ENCODE assay signal across 1 cellular context in genomic region chr6:17473554-17473953, GRCh38.
TF ChIP-seq lines count a peak whose summit lies in the region.

No MANE protein-coding gene starts in this region.

TF ChIP-seq in HEK293, 187 proteins besides CTCF, POLR2A, EP300 and RAD21 (continued from another document and continues in another):
- TF ChIP-seq ZNF626 (tag by site-specific recombination; IDR thresholded peaks at IDR 0.05) (no peak), ZNF341 (tag by site-specific recombination; IDR thresholded peaks at IDR 0.05; ENCODE audit: low read depth) (no peak), ZNF624 (tag by site-specific recombination; IDR thresholded peaks at IDR 0.05) (no peak), ZNF155 (tag by site-specific recombination; IDR thresholded peaks at IDR 0.05) (no peak), ZNF146 (tag by site-specific recombination; IDR thresholded peaks at IDR 0.05) (peak; percentile 35; the same call in 1 of the 2 replicates), SCRT2 (tag by site-specific recombination; IDR thresholded peaks at IDR 0.05) (0 out of 2 replicates have a peak, but pooled peaks have one; percentile 20), ZNF223 (tag by site-specific recombination; IDR thresholded peaks at IDR 0.05) (no peak), ZNF354C (tag by site-specific recombination; IDR thresholded peaks at IDR 0.05; ENCODE audit: borderline replicate concordance, low read depth) (no peak), ZNF776 (tag by site-specific recombination; IDR thresholded peaks at IDR 0.05; ENCODE audit: borderline replicate concordance) (no peak), ZNF16 (tag by site-specific recombination; IDR thresholded peaks at IDR 0.05; ENCODE audit: low read depth) (no peak), ZNF629 (tag by site-specific recombination; IDR thresholded peaks at IDR 0.05) (peak; percentile 85), ZNF391 (tag by site-specific recombination; IDR thresholded peaks at IDR 0.05; ENCODE audit: borderline replicate concordance, low read depth) (peak; percentile 92), IKZF3 (tag by site-specific recombination; IDR thresholded peaks at IDR 0.05) (peak; percentile 89), ZFP69B (tag by site-specific recombination; IDR thresholded peaks at IDR 0.05) (no peak), ZNF398 (tag by site-specific recombination; IDR thresholded peaks at IDR 0.05) (no peak), ZNF311 (tag by site-specific recombination; IDR thresholded peaks at IDR 0.05; ENCODE audit: borderline replicate concordance) (no peak), ZNF324 (tag by site-specific recombination; IDR thresholded peaks at IDR 0.05) (peak; percentile 63; the same call in 1 of the 2 replicates), YY1 (tag by site-specific recombination; IDR thresholded peaks at IDR 0.05) (no peak), ZNF692 (tag by site-specific recombination; IDR thresholded peaks at IDR 0.05) (0 out of 2 replicates have a peak, but pooled peaks have one; percentile 34), ZNF660 (tag by site-specific recombination; IDR thresholded peaks at IDR 0.05) (no peak), ZNF621 (tag by site-specific recombination; IDR thresholded peaks at IDR 0.05) (no peak), ZNF555 (tag by site-specific recombination; conservative IDR thresholded peaks at IDR 0.05) (no peak), ZNF416 (tag by site-specific recombination; IDR thresholded peaks at IDR 0.05) (no peak), HOXA7 (CRISPR knock-in tag; IDR thresholded peaks at IDR 0.05; ENCODE audit: borderline replicate concordance) (no peak), ZNF423 (tag by site-specific recombination; IDR thresholded peaks at IDR 0.05) (no peak), ZBTB10 (tag by site-specific recombination; IDR thresholded peaks at IDR 0.05) (no peak), HOXC10 (CRISPR knock-in tag; IDR thresholded peaks at IDR 0.05) (no peak), ZBTB48 (tag by site-specific recombination; IDR thresholded peaks at IDR 0.05) (no peak), ZNF514 (tag by site-specific recombination; IDR thresholded peaks at IDR 0.05) (no peak), ZNF350 (tag by site-specific recombination; IDR thresholded peaks at IDR 0.05) (no peak), ZNF23 (tag by site-specific recombination; IDR thresholded peaks at IDR 0.05; ENCODE audit: borderline replicate concordance) (no peak), OVOL3 (tag by site-specific recombination; IDR thresholded peaks at IDR 0.05) (peak; percentile 88; the same call in 1 of the 2 replicates), ZNF791 (tag by site-specific recombination; IDR thresholded peaks at IDR 0.05) (no peak), ZNF394 (tag by site-specific recombination; IDR thresholded peaks at IDR 0.05; ENCODE audit: borderline replicate concordance) (peak; percentile 59; the same call in 1 of the 2 replicates), ZNF48 (tag by site-specific recombination; IDR thresholded peaks at IDR 0.05) (no peak), ZNF560 (tag by site-specific recombination; IDR thresholded peaks at IDR 0.05; ENCODE audit: borderline replicate concordance) (no peak), KLF9 (tag by site-specific recombination; IDR thresholded peaks at IDR 0.05; ENCODE audit: low read depth) (no peak), ZNF404 (tag by site-specific recombination; IDR thresholded peaks at IDR 0.05) (no peak), ZXDB (tag by site-specific recombination; IDR thresholded peaks at IDR 0.05) (peak; percentile 84), GLI2 (tag by site-specific recombination; IDR thresholded peaks at IDR 0.05; ENCODE audit: borderline replicate concordance, low read depth) (peak; percentile 79), ZNF488 (tag by site-specific recombination; IDR thresholded peaks at IDR 0.05) (no peak), ZNF549 (tag by site-specific recombination; IDR thresholded peaks at IDR 0.05) (no peak), ZBTB21 (tag by site-specific recombination; IDR thresholded peaks at IDR 0.05) (no peak), ZNF580 (tag by site-specific recombination; IDR thresholded peaks at IDR 0.05) (peak; percentile 65), REST (tag by site-specific recombination; IDR thresholded peaks at IDR 0.05) (no peak), ZBTB20 (tag by site-specific recombination; IDR thresholded peaks at IDR 0.05) (no peak), TSHZ1 (tag by site-specific recombination; IDR thresholded peaks at IDR 0.05; ENCODE audit: borderline replicate concordance) (peak; percentile 90), MYNN (tag by site-specific recombination; IDR thresholded peaks at IDR 0.05; ENCODE audit: borderline replicate concordance) (peak; percentile 93), ZNF18 (tag by site-specific recombination; IDR thresholded peaks at IDR 0.05) (peak; percentile 67), ZNF747 (tag by site-specific recombination; IDR thresholded peaks at IDR 0.05) (no peak), ZNF701 (tag by site-specific recombination; IDR thresholded peaks at IDR 0.05) (no peak), ZEB2 (tag by site-specific recombination; IDR thresholded peaks at IDR 0.05) (peak; percentile 87), BCL6B (tag by site-specific recombination; IDR thresholded peaks at IDR 0.05) (peak; percentile 65; the same call in 1 of the 2 replicates)
